In genomic region chr20:56986931-56987720, GRCh38 we compare ENCODE assay signal across 15 cellular contexts.
"Had no signal": no experiment of that assay in that cellular context is flagged by ENCODE, and none has a peak within 500 bp of the region (broad histone marks: within the 10 kb centered on the region; RNA-seq: fewer than 3 reads in every experiment).

No MANE protein-coding gene starts in this region.

- H3K9me3 Mint-ChIP-seq: activated CD4-positive, alpha-beta T cell treated with anti-CD3 and anti-CD28 coated beads, Interleukin-2, amount 10 ng/mL, durations not matched to agents 24 days and 14 days; activated T-helper 1 cell treated with anti-CD3 and anti-CD28 coated beads, Interleukin-12 subunit alpha, Interleukin-12 subunit beta, Interleukin-2, Interleukin-4 antibody, amounts not matched to agents 30 ng/mL and 10 ng/mL and 1 ng/mL, durations not matched to agents 14 hours and 24 hours and 36 hours; natural killer cell had no signal

- H3K36me3 ChIP-seq: thyroid gland, vagina had no signal

- H3K27ac Mint-ChIP-seq: activated B cell treated with CpG ODN at 0.5 μM for 24 hours; activated CD4-positive, alpha-beta T cell treated with anti-CD3 and anti-CD28 coated beads, Interleukin-2, amount 10 ng/mL, durations not matched to agents 24 days and 14 days; activated naive CD8-positive, alpha-beta T cell treated with anti-CD3 and anti-CD28 coated beads, Interleukin-2, amount 50 U/mL, for 24 hours; activated T-helper 1 cell treated with anti-CD3 and anti-CD28 coated beads, Interleukin-12 subunit alpha, Interleukin-12 subunit beta, Interleukin-2, Interleukin-4 antibody, amounts not matched to agents 30 ng/mL and 10 ng/mL and 1 ng/mL, durations not matched to agents 14 hours and 24 hours and 36 hours; natural killer cell had no signal

- H3K4me1 ChIP-seq: thyroid gland, vagina had no signal

- H3K27me3 ChIP-seq: thyroid gland, vagina had no signal

- H3K4me1 Mint-ChIP-seq: activated B cell treated with CpG ODN at 0.5 μM for 24 hours; activated CD4-positive, alpha-beta T cell treated with anti-CD3 and anti-CD28 coated beads, Interleukin-2, amount 10 ng/mL, durations not matched to agents 24 days and 14 days; activated naive CD8-positive, alpha-beta T cell treated with anti-CD3 and anti-CD28 coated beads, Interleukin-2, amount 50 U/mL, for 24 hours; natural killer cell had no signal

- H3K4me3 ChIP-seq: mucosa of descending colon, thyroid gland, vagina had no signal

- DNase-seq: activated B cell treated with CpG ODN at 0.5 μM for 24 hours; activated CD4-positive, alpha-beta T cell treated with anti-CD3 and anti-CD28 coated beads, Interleukin-2, amount 10 ng/mL, durations not matched to agents 24 days and 14 days; activated naive CD4-positive, alpha-beta T cell treated with Interleukin-2 at 50 U/mL for 16 hours; activated naive CD8-positive, alpha-beta T cell treated with anti-CD3 and anti-CD28 coated beads, Interleukin-2, amount 50 U/mL, for 24 hours; caudate nucleus; effector memory CD4-positive, alpha-beta T cell; erythroblast; mucosa of descending colon; natural killer cell; small intestine; thyroid gland had no signal

- H3K9me3 ChIP-seq: thyroid gland had no signal

- H3K27ac ChIP-seq: thyroid gland had no signal

- H3K4me3 Mint-ChIP-seq: activated B cell treated with CpG ODN at 0.5 μM for 24 hours; activated CD4-positive, alpha-beta T cell treated with anti-CD3 and anti-CD28 coated beads, Interleukin-2, amount 10 ng/mL, durations not matched to agents 24 days and 14 days; activated naive CD8-positive, alpha-beta T cell treated with anti-CD3 and anti-CD28 coated beads, Interleukin-2, amount 50 U/mL, for 24 hours; activated T-helper 1 cell treated with anti-CD3 and anti-CD28 coated beads, Interleukin-12 subunit alpha, Interleukin-12 subunit beta, Interleukin-2, Interleukin-4 antibody, amounts not matched to agents 30 ng/mL and 10 ng/mL and 1 ng/mL, durations not matched to agents 14 hours and 24 hours and 36 hours; natural killer cell had no signal

- FAIRE-seq: astrocyte, islet of Langerhans, small intestine had no signal
